In the genomic region with DNA sequence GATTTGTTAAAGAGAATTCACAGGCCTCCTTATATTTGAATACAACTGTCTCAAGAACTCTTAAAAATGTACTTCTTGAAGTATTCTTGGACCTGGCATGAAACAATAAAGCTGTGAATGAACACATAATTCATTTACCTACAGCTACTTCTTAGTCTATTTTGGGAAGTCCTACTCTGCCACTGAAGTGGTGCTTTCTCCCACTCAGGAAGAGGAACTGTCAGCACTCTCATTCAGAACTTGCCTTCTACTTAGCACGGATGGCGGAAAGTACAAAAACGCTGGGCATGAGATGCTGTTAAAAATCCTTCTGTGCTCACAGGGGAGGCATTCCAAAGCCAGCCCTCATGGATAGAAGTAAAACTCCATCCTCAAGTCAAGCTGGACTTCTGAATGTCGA, we compare ENCODE assay signal across 26 cellular contexts.
"Had no signal": no experiment of that assay in that cellular context is flagged by ENCODE, and none has a peak within 500 bp of the region (broad histone marks: within the 10 kb centered on the region; RNA-seq: fewer than 3 reads in every experiment).

No MANE protein-coding gene starts in this region.

- ATAC-seq: activated T-cell treated with anti-CD3 and anti-CD28 coated beads, Interleukin-2, amount 50 U/mL, for 4 hours; activated T-helper 17 cell treated with anti-CD3 and anti-CD28 coated beads, Interleukin-2, amount 50 U/mL, for 72 hours; gastroesophageal sphincter; heart right ventricle; WTC11 had no signal

- DNase-seq: activated CD4-positive, alpha-beta memory T cell treated with anti-CD3 and anti-CD28 coated beads, Interleukin-2, amount 10 ng/mL, durations not matched to agents 7 days and 5 days; activated CD4-positive, alpha-beta T cell treated with anti-CD3 and anti-CD28 coated beads for 1 hour; activated CD4-positive, alpha-beta T cell treated with anti-CD3 and anti-CD28 coated beads for 4 hours; activated CD4-positive, alpha-beta T cell treated with anti-CD3 and anti-CD28 coated beads, Interleukin-2, amount 10 ng/mL, durations not matched to agents 7 days and 5 days; activated CD4-positive, alpha-beta T cell treated with anti-CD3 and anti-CD28 coated beads, Interleukin-2, amount 50 U/mL, for 4 hours; activated effector memory CD4-positive, alpha-beta T cell treated with Interleukin-2 at 50 U/mL for 16 hours; activated gamma-delta T cell treated with Interleukin-2 at 50 U/mL for 16 hours; activated naive CD4-positive, alpha-beta T cell treated with anti-CD3 and anti-CD28 coated beads, Interleukin-2, amount 50 U/mL, for 16 hours; activated naive CD4-positive, alpha-beta T cell treated with Interleukin-2 at 50 U/mL for 16 hours; activated T-cell treated with anti-CD3 and anti-CD28 coated beads, Interleukin-2, amount 50 U/mL, for 4 hours; amniotic stem cell; anterior cingulate cortex; brain microvascular endothelial cell; central memory CD4-positive, alpha-beta T cell; cerebellar nuclear complex; colonic mucosa; effector CD8-positive, alpha-beta T cell; esophagus squamous epithelium; foreskin melanocyte; heart right ventricle; T-helper 2 cell had no signal

- H3K36me3 ChIP-seq: brain microvascular endothelial cell, colonic mucosa, esophagus squamous epithelium had no signal

- H3K9me3 ChIP-seq: colonic mucosa, esophagus squamous epithelium, gastroesophageal sphincter, heart right ventricle had no signal

- H3K4me3 ChIP-seq: colonic mucosa, esophagus squamous epithelium, gastroesophageal sphincter, heart right ventricle had no signal

- H3K27ac ChIP-seq: brain microvascular endothelial cell, colonic mucosa, epithelial cell of prostate, esophagus squamous epithelium, gastroesophageal sphincter, heart right ventricle, VCaP had no signal

- H3K4me1 ChIP-seq: colonic mucosa, esophagus squamous epithelium had no signal

- H3K27me3 ChIP-seq: brain microvascular endothelial cell, colonic mucosa, esophagus squamous epithelium, gastroesophageal sphincter, heart right ventricle had no signal
